Comparison of ENCODE assay signal across 22 cellular contexts in the genomic region with DNA sequence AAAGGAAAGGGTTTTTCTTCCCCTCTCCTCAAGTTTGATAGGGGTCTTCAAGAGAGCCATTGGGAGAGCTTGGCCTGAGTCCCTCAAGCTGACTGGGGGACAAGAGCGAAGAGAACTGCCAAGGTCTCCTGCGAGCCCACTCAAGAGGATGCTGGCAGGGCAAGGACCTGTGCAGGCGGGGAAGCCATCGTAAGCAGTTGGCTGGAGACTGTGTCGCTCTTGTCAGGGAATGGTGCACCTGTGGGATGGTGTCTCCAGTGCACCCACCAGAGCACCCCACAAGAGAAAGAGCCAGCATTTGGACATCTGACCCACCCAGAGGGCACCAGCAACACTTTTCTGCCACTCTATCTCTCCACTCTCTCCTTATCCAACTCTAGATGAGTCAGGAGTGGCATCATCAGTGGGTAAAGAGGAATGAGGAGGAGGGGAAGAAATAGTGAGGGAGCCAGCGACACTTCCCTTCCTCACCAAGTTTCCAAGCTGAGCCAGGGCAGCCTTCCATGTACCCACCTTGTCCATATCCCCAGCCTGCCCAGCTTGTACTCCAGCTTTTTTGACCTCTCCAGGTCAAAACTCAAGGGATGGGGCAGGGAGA. TPM values are rescaled to one million over a fixed set of nuclear protein-coding genes. Genes with fewer than 3 reads are reported as not detected.
DNase-seq lines count a peak whose midpoint lies in the region; ATAC-seq and TF ChIP-seq lines count a peak whose summit lies in the region.
"Had no signal": no experiment of that assay in that cellular context is flagged by ENCODE, and none has a peak within 500 bp of the region (broad histone marks: within the 10 kb centered on the region; RNA-seq: fewer than 3 reads in every experiment).

No MANE protein-coding gene starts in this region.

- H4K8ac ChIP-seq in neuronal stem cell (ENCODE audit: low read depth, low read length): no peak overlapping the region

- H3K18ac ChIP-seq in neuronal stem cell (ENCODE audit: low read length): no peak overlapping the region

- H3K4me1 Mint-ChIP-seq in chondrocyte (ENCODE audit: low read depth): no peaks in the 10 kb centered on the region
- H3K4me1 Mint-ChIP-seq in activated T-cell treated with anti-CD3 and anti-CD28 coated beads, Interleukin-2, amount 50 U/mL, for 4 hours (ENCODE audit: low read depth): peaks cover 11% of the 10 kb centered on the region

- no peak overlapping the region for H2BK5ac ChIP-seq in neuronal stem cell (ENCODE audit: low read length)

- H3K27ac ChIP-seq in OCI-LY3 (ENCODE audit: low read length): no peak overlapping the region
- H3K27ac ChIP-seq in neuronal stem cell (replicated peaks; ENCODE audit: low read length): no peak overlapping the region
- peak overlapping the region; percentile 25 for H3K27ac ChIP-seq in thymus (ENCODE audit: low read depth)
- H3K27ac ChIP-seq: HL-60 had no signal

- H2BK12ac ChIP-seq in neuronal stem cell (ENCODE audit: low read length): peak overlapping the region; percentile 78

- H2BK15ac ChIP-seq in neuronal stem cell (ENCODE audit: low read length): no peak overlapping the region

- ATAC-seq in activated T-cell treated with anti-CD3 and anti-CD28 coated beads, Interleukin-2, amount 50 U/mL, for 4 hours: no peak
- ATAC-seq in GM21367 (IDR thresholded peaks at IDR 0.05; ENCODE audit: unreplicated experiment): no peak
- ATAC-seq: GM23338 had no signal

- peak; percentile 75 for DNase-seq in chondrocyte (ENCODE audit: low spot score)
- no peak for DNase-seq in neuronal stem cell (ENCODE audit: low spot score)
- DNase-seq in midbrain (lab: John Stamatoyannopoulos, UW): no peak
- DNase-seq in activated T-cell treated with anti-CD3 and anti-CD28 coated beads, Interleukin-2, amount 50 U/mL, for 4 hours: no peak
- DNase-seq: BE2C; C1 segment of cervical spinal cord; CD4-positive, CD25-positive, alpha-beta regulatory T cell; CD8-positive, alpha-beta memory T cell; COR-L47; DMS 273 treated with DMSO at 0.1 percent for 48 hours; DMS53; DND-41; EL; HCEC 1CT; IMR-90 had no signal

- H3K9me3 ChIP-seq in OCI-LY3 (ENCODE audit: insufficient read depth, low read length) (peaks cover 3% of the 10 kb centered on the region; the same call in 1 of the 2 replicates), neuronal stem cell (replicated peaks in 1 of 2; ENCODE audit: control insufficient read depth in 2 of 2, insufficient read depth in 1 of 2, low read depth in 1 of 2, low read length in 2 of 2) (no peaks in the 10 kb centered on the region), thymus (ENCODE audit: control insufficient read depth) (no peaks in the 10 kb centered on the region)
- H3K9me3 ChIP-seq: BE2C had no signal

- H3K9me3 Mint-ChIP-seq in chondrocyte (ENCODE audit: low read depth): peaks cover 11% of the 10 kb centered on the region
- H3K9me3 Mint-ChIP-seq in activated T-cell treated with anti-CD3 and anti-CD28 coated beads, Interleukin-2, amount 50 U/mL, for 4 hours: no peaks in the 10 kb centered on the region

- H3K36me3 ChIP-seq in OCI-LY3 (replicated peaks; ENCODE audit: low read depth, low read length) (no peaks in the 10 kb centered on the region), neuronal stem cell (replicated peaks in 1 of 2; ENCODE audit: control insufficient read depth in 2 of 2, insufficient read depth in 2 of 2, low read length in 2 of 2) (no peaks in the 10 kb centered on the region), thymus (ENCODE audit: control insufficient read depth, insufficient read depth) (no peaks in the 10 kb centered on the region)
- H3K36me3 ChIP-seq: BE2C had no signal

- H4K91ac ChIP-seq in neuronal stem cell (ENCODE audit: low read depth, low read length, poor library complexity): no peak overlapping the region

- no peak overlapping the region for H2BK120ac ChIP-seq in neuronal stem cell (ENCODE audit: low read depth, low read length)

- H3K4me2 ChIP-seq in OCI-LY3 (ENCODE audit: low read length) (peak overlapping the region; percentile 26), neuronal stem cell (ENCODE audit: insufficient read depth, low read length, poor library complexity, severe bottlenecking) (no peak overlapping the region)
- H3K4me2 ChIP-seq: GM23338 had no signal

- peaks cover 30% of the 10 kb centered on the region for H3K27me3 Mint-ChIP-seq in chondrocyte (ENCODE audit: low read depth)
- H3K27me3 Mint-ChIP-seq in activated T-cell treated with anti-CD3 and anti-CD28 coated beads, Interleukin-2, amount 50 U/mL, for 4 hours (ENCODE audit: low read depth): peaks cover 16% of the 10 kb centered on the region

- no peak overlapping the region for H3K14ac ChIP-seq in neuronal stem cell (ENCODE audit: low read length)

- H3K79me1 ChIP-seq in neuronal stem cell (ENCODE audit: low read depth, low read length): no peaks in the 10 kb centered on the region

- TF ChIP-seq CTCF in OCI-LY3 (IDR thresholded peaks at IDR 0.05; ENCODE audit: low read depth, low read length) (no peak), chondrocyte (IDR thresholded peaks at IDR 0.05) (no peak)

- no peak overlapping the region for H3K4me3 ChIP-seq in OCI-LY3 (ENCODE audit: low read length)
- no peak overlapping the region for H3K4me3 ChIP-seq in neuronal stem cell (ENCODE audit: low read length in 2 of 2)
- no peak overlapping the region for H3K4me3 ChIP-seq in thymus (ENCODE audit: low read length)
- H3K4me3 ChIP-seq: GM23338 had no signal

- no peak overlapping the region for H2AFZ ChIP-seq in OCI-LY3 (ENCODE audit: low read depth, low read length)
- H2AFZ ChIP-seq in neuronal stem cell (ENCODE audit: low read length): no peak overlapping the region
- H2AFZ ChIP-seq: GM23338 had no signal

- no peaks in the 10 kb centered on the region for H3K79me2 ChIP-seq in OCI-LY3 (ENCODE audit: low read length)

- H3K4me1 ChIP-seq in OCI-LY3 (ENCODE audit: low read length) (peaks cover 46% of the 10 kb centered on the region), neuronal stem cell (ENCODE audit: control insufficient read depth in 2 of 2, insufficient read depth in 1 of 2, low read depth in 1 of 2, low read length in 2 of 2) (peaks cover 0 to 7% of the 10 kb centered on the region in 2 donors), thymus (ENCODE audit: control insufficient read depth, insufficient read depth, low read length) (peaks cover 31% of the 10 kb centered on the region)
- H3K4me1 ChIP-seq: BE2C had no signal

- H2AK5ac ChIP-seq in neuronal stem cell (ENCODE audit: low read depth, low read length): no peak overlapping the region

- H3K27ac Mint-ChIP-seq in chondrocyte (ENCODE audit: unreplicated experiment): no peak overlapping the region
- H3K27ac Mint-ChIP-seq: CD4-positive, CD25-positive, alpha-beta regulatory T cell; GM23338 had no signal

- WGBS in neuronal stem cell (ENCODE audit: extremely low coverage in 2 of 2, insufficient read length in 2 of 2, insufficient replicate concordance in 1 of 2), 2 donors: no CpG with 5 or more reads among the region's 6 CpGs
- WGBS in thymus: 97% methylated on average over 6 of the region's 6 CpGs

- no peaks in the 10 kb centered on the region for H4K20me1 ChIP-seq in OCI-LY3 (ENCODE audit: insufficient read depth, low read length)

- H3K27me3 ChIP-seq in OCI-LY3 (ENCODE audit: low read depth, low read length) (peaks cover 30% of the 10 kb centered on the region), neuronal stem cell (ENCODE audit: control insufficient read depth in 3 of 3, insufficient read depth in 3 of 3, low read depth in 1 of 3, low read length in 3 of 3) (peaks cover 0 to 21% (median 0%) of the 10 kb centered on the region in 3 experiments), thymus (ENCODE audit: control insufficient read depth, insufficient read depth) (peaks cover 3% of the 10 kb centered on the region)
- H3K27me3 ChIP-seq: BE2C had no signal

- no peak overlapping the region for H3K23ac ChIP-seq in neuronal stem cell (ENCODE audit: low read depth, low read length, poor library complexity)

- H3K4me3 Mint-ChIP-seq in chondrocyte (ENCODE audit: unreplicated experiment): no peak overlapping the region
- no peak overlapping the region for H3K4me3 Mint-ChIP-seq in activated T-cell treated with anti-CD3 and anti-CD28 coated beads, Interleukin-2, amount 50 U/mL, for 4 hours
- H3K4me3 Mint-ChIP-seq: CD4-positive, CD25-positive, alpha-beta regulatory T cell; CD8-positive, alpha-beta memory T cell; GM23338 had no signal

- H3K9ac ChIP-seq in OCI-LY3 (ENCODE audit: low read length) (no peak overlapping the region), neuronal stem cell (ENCODE audit: low read depth, low read length, poor library complexity) (no peak overlapping the region)

- no peaks in the 10 kb centered on the region for H3K36me3 Mint-ChIP-seq in chondrocyte (ENCODE audit: low read depth)
- no peaks in the 10 kb centered on the region for H3K36me3 Mint-ChIP-seq in activated T-cell treated with anti-CD3 and anti-CD28 coated beads, Interleukin-2, amount 50 U/mL, for 4 hours (ENCODE audit: insufficient read depth)
- H3K36me3 Mint-ChIP-seq: CD4-positive, CD25-positive, alpha-beta regulatory T cell had no signal

- H3K4ac ChIP-seq in neuronal stem cell (ENCODE audit: low read length): no peak overlapping the region

RNA-seq across cellular contexts. Expression of a gene that starts 13.6 kb away (rescaled TPM):
- 0.10 TPM in 2 of 3 replicates, not detected in the other for total RNA-seq in chondrocyte
- polyA plus RNA-seq in neuronal stem cell (2013, experiment 1 of 2): not detected
- polyA plus RNA-seq in neuronal stem cell (2013, experiment 2 of 2): 0.01 TPM
- 1.1 TPM for polyA plus RNA-seq in thymus
- 10 to 100 TPM; 13.1 to 20.6 (median 18.2) TPM for total RNA-seq in activated T-cell treated with anti-CD3 and anti-CD28 coated beads, Interleukin-2, amount 50 U/mL, for 4 hours
- total RNA-seq: A172; CD4-positive, CD25-positive, alpha-beta regulatory T cell; G401; GM23338 had no signal
- polyA plus RNA-seq: CD4-positive, CD25-positive, alpha-beta regulatory T cell; CD8-positive, alpha-beta memory T cell; GM23338 had no signal

RNA-seq across cellular contexts. Expression of a gene that starts 52.6 kb away (rescaled TPM):
- 15.2 to 22.3 TPM (median 21.2 TPM) in 3 replicates for total RNA-seq in chondrocyte
- polyA plus RNA-seq in neuronal stem cell (2013, experiment 1 of 2): 4.6 TPM
- 4.5 TPM for polyA plus RNA-seq in neuronal stem cell (2013, experiment 2 of 2)
- polyA plus RNA-seq in thymus: 26.1 TPM
- total RNA-seq in activated T-cell treated with anti-CD3 and anti-CD28 coated beads, Interleukin-2, amount 50 U/mL, for 4 hours: 10 to 100 TPM; 88.9 to 96.6 (median 95.1) TPM

Comparison
In these comparisons a context has a peak if more than half of its experiments do, and no peak if none do; other contexts are left out.
1. RNA of a gene that starts 13.6 kb away (total RNA-seq): 13.1 to 20.6 TPM in activated T-cell treated with anti-CD3 and anti-CD28 coated beads, Interleukin-2, amount 50 U/mL, for 4 hours; 0.10 TPM in chondrocyte; every median in the first group is over 10 times any median in the second.